In genomic region chr1:155079487-155080249, GRCh38 we compare ENCODE assay signal across 1 cellular context.
TF ChIP-seq lines count a peak whose summit lies in the region.

No MANE protein-coding gene starts in this region.

TF ChIP-seq in endothelial cell of umbilical vein, 7 proteins besides CTCF, POLR2A, EP300 and RAD21:
- TF ChIP-seq GATA2 (IDR thresholded peaks at IDR 0.05; ENCODE audit: insufficient read depth, insufficient read length, low read depth, low read length) (no peak), EZH2 (IDR thresholded peaks at IDR 0.05; ENCODE audit: borderline replicate concordance, low read depth, low read length, severe bottlenecking) (peak; percentile 95)
